Comparison of ENCODE assay signal across 8 cellular contexts in genomic region chr10:43229208-43230061, GRCh38. TPM values are rescaled to one million over a fixed set of nuclear protein-coding genes. Genes with fewer than 3 reads are reported as not detected.
A peak's percentile ranks its signal among the peaks of the same experiment; 100 is the strongest.
DNase-seq lines count a peak whose midpoint lies in the region; ATAC-seq and TF ChIP-seq lines count a peak whose summit lies in the region.

No MANE protein-coding gene starts in this region.

- H2AK5ac ChIP-seq in neuronal stem cell (ENCODE audit: low read depth, low read length) = no peak overlapping the region

- H3K14ac ChIP-seq in neuronal stem cell (ENCODE audit: low read length) = peak overlapping the region; percentile 5

- no peak overlapping the region for H2BK5ac ChIP-seq in neuronal stem cell (ENCODE audit: low read length)

- DNase-seq in DMS53 treated with DMSO at 0.1 percent for 48 hours (lab: John Stamatoyannopoulos, UW; ENCODE audit: unreplicated experiment) = peak; percentile 17
- DNase-seq in activated CD4-positive, alpha-beta T cell treated with anti-CD3 and anti-CD28 coated beads, Interleukin-2, amount 50 U/mL, for 1 hour = peak; percentile 16
- DNase-seq in epithelial cell of esophagus (ENCODE audit: low read depth) = peak; percentile 16
- peak; percentile 18 for DNase-seq in neuronal stem cell (ENCODE audit: low spot score)
- no peak for DNase-seq in GOT3 (lab: John Stamatoyannopoulos, UW)
- DNase-seq in superior temporal gyrus (ENCODE audit: extremely low spot score) = no peak
- DNase-seq in hippocampal formation (lab: John Stamatoyannopoulos, UW) = no peak

- no peak overlapping the region for H4K8ac ChIP-seq in neuronal stem cell (ENCODE audit: low read depth, low read length)

- peak overlapping the region; percentile 59 for H3K23ac ChIP-seq in neuronal stem cell (ENCODE audit: low read depth, low read length, poor library complexity)

- no peak for TF ChIP-seq CTCF in epithelial cell of esophagus (IDR thresholded peaks at IDR 0.05; ENCODE audit: insufficient read depth, low read depth, low read length, missing control alignments)

- ATAC-seq in HG03159 (IDR thresholded peaks at IDR 0.05; ENCODE audit: unreplicated experiment) = no peak

- H2BK120ac ChIP-seq in neuronal stem cell (ENCODE audit: low read depth, low read length) = no peak overlapping the region

- H4K91ac ChIP-seq in neuronal stem cell (ENCODE audit: low read depth, low read length, poor library complexity) = no peak overlapping the region

- H3K79me1 ChIP-seq in neuronal stem cell (ENCODE audit: low read depth, low read length) = no peaks in the 10 kb centered on the region

- no peaks in the 10 kb centered on the region for H3K9me3 ChIP-seq in neuronal stem cell (replicated peaks in 1 of 2; ENCODE audit: control insufficient read depth in 2 of 2, insufficient read depth in 1 of 2, low read depth in 1 of 2, low read length in 2 of 2)

- no peak overlapping the region for H3K4ac ChIP-seq in neuronal stem cell (ENCODE audit: low read length)

- H3K4me1 ChIP-seq in neuronal stem cell (ENCODE audit: control insufficient read depth in 2 of 2, insufficient read depth in 1 of 2, low read depth in 1 of 2, low read length in 2 of 2) = peaks cover 0 to 7% of the 10 kb centered on the region in 2 donors

- peak overlapping the region; percentile 87 for H3K4me2 ChIP-seq in neuronal stem cell (ENCODE audit: insufficient read depth, low read length, poor library complexity, severe bottlenecking)

- H3K9ac ChIP-seq in neuronal stem cell (ENCODE audit: low read depth, low read length, poor library complexity) = peak overlapping the region; percentile 46

- H2AFZ ChIP-seq in neuronal stem cell (ENCODE audit: low read length) = peak overlapping the region; percentile 56

- H3K4me3 ChIP-seq in epithelial cell of esophagus (ENCODE audit: low read length) = no peak overlapping the region
- H3K4me3 ChIP-seq in neuronal stem cell (ENCODE audit: low read length in 2 of 2) = peak overlapping the region in 1 of 2 donors; percentile 80

- H2BK12ac ChIP-seq in neuronal stem cell (ENCODE audit: low read length) = peak overlapping the region; percentile 96

- no peak overlapping the region for H3K27ac ChIP-seq in neuronal stem cell (replicated peaks; ENCODE audit: low read length)

- H3K18ac ChIP-seq in neuronal stem cell (ENCODE audit: low read length) = peak overlapping the region; percentile 12

- H2BK15ac ChIP-seq in neuronal stem cell (ENCODE audit: low read length) = peak overlapping the region; percentile 24

- WGBS in neuronal stem cell (ENCODE audit: extremely low coverage in 2 of 2, insufficient read length in 2 of 2, insufficient replicate concordance in 1 of 2), 2 donors = no CpG with 5 or more reads among the region's 99 CpGs

- H3K27me3 ChIP-seq in neuronal stem cell (ENCODE audit: control insufficient read depth in 3 of 3, insufficient read depth in 3 of 3, low read depth in 1 of 3, low read length in 3 of 3) = peaks cover 15 to 80% (median 45%) of the 10 kb centered on the region in 3 experiments

- no peaks in the 10 kb centered on the region for H3K36me3 ChIP-seq in neuronal stem cell (replicated peaks in 1 of 2; ENCODE audit: control insufficient read depth in 2 of 2, insufficient read depth in 2 of 2, low read length in 2 of 2)

RNA-seq across cellular contexts. Expression of gene RASGEF1A, which starts 37.4 kb away (rescaled TPM):
- polyA plus RNA-seq in neuronal stem cell (2013, experiment 1 of 2) = 3.5 TPM
- 3.6 TPM for polyA plus RNA-seq in neuronal stem cell (2013, experiment 2 of 2)

Comparison
In these comparisons a context has a peak if more than half of its experiments do, and no peak if none do; other contexts are left out.
1. DNase-seq: peak in DMS53 treated with DMSO at 0.1 percent for 48 hours (single experiment), activated CD4-positive, alpha-beta T cell treated with anti-CD3 and anti-CD28 coated beads, Interleukin-2, amount 50 U/mL, for 1 hour (single experiment), epithelial cell of esophagus (single experiment) and neuronal stem cell (single experiment); none in GOT3 (single experiment), superior temporal gyrus (single experiment) and hippocampal formation (0 of 2).